In the genomic region with DNA sequence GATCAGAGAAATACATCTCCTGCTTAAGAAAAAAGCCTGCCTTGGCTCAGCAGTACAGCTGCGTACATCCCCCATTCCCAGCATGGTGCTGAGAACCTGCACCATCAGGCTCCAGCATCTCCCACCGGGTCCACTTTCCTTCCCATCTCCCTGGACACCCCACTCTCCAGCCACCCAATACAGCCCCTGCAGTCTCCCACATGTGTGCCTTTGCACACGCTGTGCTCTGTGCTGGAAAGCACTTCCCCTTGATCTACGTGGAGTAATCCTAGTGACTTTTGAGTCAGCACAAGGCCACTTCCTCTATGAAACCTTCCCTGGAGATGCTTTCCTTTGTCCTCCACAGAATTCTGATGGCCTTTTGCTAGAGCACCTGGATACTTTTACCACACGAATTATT, we compare ENCODE assay signal across 12 cellular contexts. TPM values are rescaled to one million over a fixed set of nuclear protein-coding genes. Genes with fewer than 3 reads are reported as not detected.
DNase-seq lines count a peak whose midpoint lies in the region; ATAC-seq and TF ChIP-seq lines count a peak whose summit lies in the region.
"Had no signal": no experiment of that assay in that cellular context is flagged by ENCODE, and none has a peak within 500 bp of the region (broad histone marks: within the 10 kb centered on the region; RNA-seq: fewer than 3 reads in every experiment).

No MANE protein-coding gene starts in this region.

- peak overlapping the region; percentile 86 for H3K27ac Mint-ChIP-seq in activated T-cell treated with anti-CD3 and anti-CD28 coated beads, Interleukin-2, amount 50 U/mL, for 72 hours
- H3K27ac Mint-ChIP-seq in stimulated activated memory B cell treated with anti-CD40 and anti-IgM and Interleukin-4, amounts not matched to agents 10 μg/mL and 1 μg/mL and 100 μg/mL, for 72 hours = peak overlapping the region; percentile 46

- H3K9me3 ChIP-seq in gastroesophageal sphincter (no peaks in the 10 kb centered on the region), suprapubic skin (no peaks in the 10 kb centered on the region)

- no peaks in the 10 kb centered on the region for H3K27me3 ChIP-seq in gastroesophageal sphincter
- no peaks in the 10 kb centered on the region for H3K27me3 ChIP-seq in suprapubic skin

- no peak for TF ChIP-seq POLR2A in gastroesophageal sphincter (IDR thresholded peaks at IDR 0.05)
- TF ChIP-seq POLR2A in suprapubic skin (IDR thresholded peaks at IDR 0.05) = no peak

- H3K4me3 Mint-ChIP-seq in activated T-cell treated with anti-CD3 and anti-CD28 coated beads, Interleukin-2, amount 50 U/mL, for 72 hours = no peak overlapping the region
- H3K4me3 Mint-ChIP-seq in activated T-cell treated with anti-CD3 and anti-CD28 coated beads, Interleukin-2, amount 50 U/mL, for 4 hours = no peak overlapping the region
- H3K4me3 Mint-ChIP-seq in stimulated activated memory B cell treated with anti-CD40 and anti-IgM and Interleukin-4, amounts not matched to agents 10 μg/mL and 1 μg/mL and 100 μg/mL, for 72 hours = no peak overlapping the region

- H3K36me3 ChIP-seq in gastroesophageal sphincter (peaks cover 7 to 100% of the 10 kb centered on the region in 2 donors), suprapubic skin (peaks cover 91% of the 10 kb centered on the region)

- peaks cover 50 to 83% of the 10 kb centered on the region in 2 donors for H3K36me3 Mint-ChIP-seq in activated T-cell treated with anti-CD3 and anti-CD28 coated beads, Interleukin-2, amount 50 U/mL, for 72 hours (ENCODE audit: insufficient read depth in 2 of 2)
- peaks cover 80% of the 10 kb centered on the region for H3K36me3 Mint-ChIP-seq in activated T-cell treated with anti-CD3 and anti-CD28 coated beads, Interleukin-2, amount 50 U/mL, for 4 hours (ENCODE audit: insufficient read depth)
- peaks cover 89% of the 10 kb centered on the region for H3K36me3 Mint-ChIP-seq in stimulated activated memory B cell treated with anti-CD40 and anti-IgM and Interleukin-4, amounts not matched to agents 10 μg/mL and 1 μg/mL and 100 μg/mL, for 72 hours

- TF ChIP-seq CTCF in gastroesophageal sphincter (IDR thresholded peaks at IDR 0.05) = no peak
- TF ChIP-seq CTCF in suprapubic skin (IDR thresholded peaks at IDR 0.05) = no peak

- no peak for TF ChIP-seq EP300 in gastroesophageal sphincter (IDR thresholded peaks at IDR 0.05)
- TF ChIP-seq EP300 in suprapubic skin (IDR thresholded peaks at IDR 0.05) = no peak

- H3K9me3 Mint-ChIP-seq in activated T-cell treated with anti-CD3 and anti-CD28 coated beads, Interleukin-2, amount 50 U/mL, for 72 hours = peaks cover 11 to 15% of the 10 kb centered on the region in 2 donors
- peaks cover 6% of the 10 kb centered on the region for H3K9me3 Mint-ChIP-seq in activated T-cell treated with anti-CD3 and anti-CD28 coated beads, Interleukin-2, amount 50 U/mL, for 4 hours
- peaks cover 8% of the 10 kb centered on the region for H3K9me3 Mint-ChIP-seq in stimulated activated memory B cell treated with anti-CD40 and anti-IgM and Interleukin-4, amounts not matched to agents 10 μg/mL and 1 μg/mL and 100 μg/mL, for 72 hours

- H3K4me1 Mint-ChIP-seq in activated T-cell treated with anti-CD3 and anti-CD28 coated beads, Interleukin-2, amount 50 U/mL, for 72 hours (ENCODE audit: low read depth) = peaks cover 66% of the 10 kb centered on the region
- peaks cover 46% of the 10 kb centered on the region for H3K4me1 Mint-ChIP-seq in activated T-cell treated with anti-CD3 and anti-CD28 coated beads, Interleukin-2, amount 50 U/mL, for 4 hours (ENCODE audit: low read depth)
- H3K4me1 Mint-ChIP-seq in stimulated activated memory B cell treated with anti-CD40 and anti-IgM and Interleukin-4, amounts not matched to agents 10 μg/mL and 1 μg/mL and 100 μg/mL, for 72 hours = peaks cover 8% of the 10 kb centered on the region

- H3K4me3 ChIP-seq in gastroesophageal sphincter (no peak overlapping the region), suprapubic skin (no peak overlapping the region)

- no peak for DNase-seq in activated T-cell treated with anti-CD3 and anti-CD28 coated beads, Interleukin-2, amount 50 U/mL, for 72 hours
- DNase-seq in activated T-cell treated with anti-CD3 and anti-CD28 coated beads, Interleukin-2, amount 50 U/mL, for 4 hours = no peak
- peak; percentile 6 for DNase-seq in SKM-1 (lab: John Stamatoyannopoulos, UW; ENCODE audit: unreplicated experiment)
- DNase-seq in DMS114 treated with DMSO at 0.1 percent for 48 hours (lab: John Stamatoyannopoulos, UW; ENCODE audit: unreplicated experiment) = no peak
- no peak for DNase-seq in suprapubic skin (ENCODE audit: low spot score in 2 of 2)
- DNase-seq: NCI-H2171; occipital lobe; stimulated activated CD4-positive, alpha-beta T cell treated with anti-CD3 and anti-CD28 coated beads, Interleukin-15, amount 100 ng/mL, for 24 hours; T1000 had no signal

- no peaks in the 10 kb centered on the region for H3K27me3 Mint-ChIP-seq in activated T-cell treated with anti-CD3 and anti-CD28 coated beads, Interleukin-2, amount 50 U/mL, for 72 hours (ENCODE audit: low read depth)
- H3K27me3 Mint-ChIP-seq in activated T-cell treated with anti-CD3 and anti-CD28 coated beads, Interleukin-2, amount 50 U/mL, for 4 hours (ENCODE audit: low read depth) = no peaks in the 10 kb centered on the region
- H3K27me3 Mint-ChIP-seq in stimulated activated memory B cell treated with anti-CD40 and anti-IgM and Interleukin-4, amounts not matched to agents 10 μg/mL and 1 μg/mL and 100 μg/mL, for 72 hours = no peaks in the 10 kb centered on the region

- peak in 1 of 2 donors; percentile 20 for ATAC-seq in activated T-cell treated with anti-CD3 and anti-CD28 coated beads, Interleukin-2, amount 50 U/mL, for 72 hours (replicated peaks in 1 of 2)
- no peak for ATAC-seq in activated T-cell treated with anti-CD3 and anti-CD28 coated beads, Interleukin-2, amount 50 U/mL, for 4 hours
- ATAC-seq in gastroesophageal sphincter (peak; percentile 40), GM19463 (IDR thresholded peaks at IDR 0.05; ENCODE audit: unreplicated experiment) (no peak)
- no peak for ATAC-seq in stimulated activated memory B cell treated with anti-CD40 and anti-IgM and Interleukin-4, amounts not matched to agents 10 μg/mL and 1 μg/mL and 100 μg/mL, for 72 hours

- 62 to 71% methylated on average over 3 to 5 of the region's 5 CpGs for WGBS in gastroesophageal sphincter (ENCODE audit: low coverage in 1 of 2), 2 donors
- 88% methylated on average over 5 of the region's 5 CpGs for WGBS in suprapubic skin

- H3K27ac ChIP-seq in gastroesophageal sphincter (peak overlapping the region in 2 of 4 donors; percentile 7 to 18), suprapubic skin (no peak overlapping the region)

- peaks cover 0 to 16% (median 0%) of the 10 kb centered on the region in 3 donors for H3K4me1 ChIP-seq in gastroesophageal sphincter
- H3K4me1 ChIP-seq in suprapubic skin = peaks cover 16% of the 10 kb centered on the region

RNA-seq across cellular contexts. Expression of gene STAT1, which starts 17.0 kb away (rescaled TPM):
- 100 to 1,000 TPM; 441 to 563 TPM for total RNA-seq in activated T-cell treated with anti-CD3 and anti-CD28 coated beads, Interleukin-2, amount 50 U/mL, for 72 hours
- 100 to 1,000 TPM; 222 to 278 (median 268) TPM for total RNA-seq in activated T-cell treated with anti-CD3 and anti-CD28 coated beads, Interleukin-2, amount 50 U/mL, for 4 hours
- total RNA-seq in gastroesophageal sphincter (10 to 100 TPM; 47.0 to 59.9 (median 53.5) TPM), suprapubic skin (10 to 100 TPM; 33.5 to 60.7 (median 37.6) TPM)
